In genomic region chr13:91955546-91956355, GRCh38 we compare ENCODE assay signal across 17 cellular contexts.
DNase-seq lines count a peak whose midpoint lies in the region; ATAC-seq and TF ChIP-seq lines count a peak whose summit lies in the region.
"Had no signal": no experiment of that assay in that cellular context is flagged by ENCODE, and none has a peak within 500 bp of the region (broad histone marks: within the 10 kb centered on the region; RNA-seq: fewer than 3 reads in every experiment).

No MANE protein-coding gene starts in this region.

- no peaks in the 10 kb centered on the region for H3K4me1 ChIP-seq in naive thymus-derived CD4-positive, alpha-beta T cell (ENCODE audit: control insufficient read depth in 2 of 2, insufficient read depth in 2 of 2, low read length in 2 of 2)

- intact Hi-C loops in naive thymus-derived CD4-positive, alpha-beta T cell (cut with micrococcal nuclease), result no loop called here

- TF ChIP-seq CTCF in C4-2B (conservative IDR thresholded peaks at IDR 0.05) (0 out of 2 replicates have a peak, but pooled peaks have one; percentile 4), epithelial cell of proximal tubule (conservative IDR thresholded peaks at IDR 0.05; ENCODE audit: low read depth, low read length) (peak; percentile 13)

- peak; percentile 20 for ATAC-seq in naive thymus-derived CD4-positive, alpha-beta T cell
- no peak for ATAC-seq in activated naive CD4-positive, alpha-beta T cell treated with anti-CD3 and anti-CD28 coated beads, Interleukin-2, amount 50 U/mL, for 72 hours
- no peak for ATAC-seq in GM18519 (IDR thresholded peaks at IDR 0.05; ENCODE audit: low FRiP score, unreplicated experiment)

- no peaks in the 10 kb centered on the region for H3K36me3 ChIP-seq in naive thymus-derived CD4-positive, alpha-beta T cell (ENCODE audit: control insufficient read depth in 2 of 3, insufficient read depth in 3 of 3, low read length in 3 of 3)

- H3K9me3 Mint-ChIP-seq in naive thymus-derived CD4-positive, alpha-beta T cell, result peaks cover 0 to 14% (median 3%) of the 10 kb centered on the region in 11 donors
- peaks cover 6 to 11% of the 10 kb centered on the region in 2 donors for H3K9me3 Mint-ChIP-seq in activated naive CD4-positive, alpha-beta T cell treated with anti-CD3 and anti-CD28 coated beads, Interleukin-2, amount 50 U/mL, for 72 hours

- no peak overlapping the region for H3K4me3 ChIP-seq in epithelial cell of proximal tubule (ENCODE audit: low read depth, low read length)
- H3K4me3 ChIP-seq in naive thymus-derived CD4-positive, alpha-beta T cell (ENCODE audit: low read length), result no peak overlapping the region
- H3K4me3 ChIP-seq: GM23248 had no signal

- no peak overlapping the region for H3K27ac Mint-ChIP-seq in naive thymus-derived CD4-positive, alpha-beta T cell
- no peak overlapping the region for H3K27ac Mint-ChIP-seq in activated naive CD4-positive, alpha-beta T cell treated with anti-CD3 and anti-CD28 coated beads, Interleukin-2, amount 50 U/mL, for 72 hours

- no peaks in the 10 kb centered on the region for H3K27me3 Mint-ChIP-seq in naive thymus-derived CD4-positive, alpha-beta T cell

- no peaks in the 10 kb centered on the region for H3K4me1 Mint-ChIP-seq in naive thymus-derived CD4-positive, alpha-beta T cell

- CTCF ChIA-PET in naive thymus-derived CD4-positive, alpha-beta T cell (lab: Charles Lee), result no interaction called here

- POLR2A ChIA-PET in naive thymus-derived CD4-positive, alpha-beta T cell (lab: Charles Lee), result no interaction called here

- DNase-seq in NCI-H69 (lab: John Stamatoyannopoulos, UW) (peak; percentile 11), epithelial cell of proximal tubule (ENCODE audit: low read depth) (no peak), NCI-H774 (lab: John Stamatoyannopoulos, UW) (no peak)
- no peak for DNase-seq in naive thymus-derived CD4-positive, alpha-beta T cell
- DNase-seq in activated naive CD4-positive, alpha-beta T cell treated with anti-CD3 and anti-CD28 coated beads, Interleukin-2, amount 50 U/mL, for 72 hours (ENCODE audit: low spot score in 2 of 2), result no peak
- DNase-seq: C1 segment of cervical spinal cord, DMS79, GM23248, KBM-7, NCI-H1105, NCI-H2081, NCI-H2171 treated with DMSO at 0.1 percent for 48 hours, NCI-H446 treated with DMSO at 0.1 percent for 48 hours, NCI-H82, SIG-M5 had no signal

- no peaks in the 10 kb centered on the region for H3K36me3 Mint-ChIP-seq in naive thymus-derived CD4-positive, alpha-beta T cell
- no peaks in the 10 kb centered on the region for H3K36me3 Mint-ChIP-seq in activated naive CD4-positive, alpha-beta T cell treated with anti-CD3 and anti-CD28 coated beads, Interleukin-2, amount 50 U/mL, for 72 hours

- no peak overlapping the region for H3K4me3 Mint-ChIP-seq in naive thymus-derived CD4-positive, alpha-beta T cell

- H3K9me3 ChIP-seq in naive thymus-derived CD4-positive, alpha-beta T cell (ENCODE audit: control insufficient read depth in 2 of 3, low read length in 3 of 3), result no peaks in the 10 kb centered on the region

- peak overlapping the region; percentile 15; the same call in 1 of the 2 replicates for H3K27ac ChIP-seq in C4-2B
- no peak overlapping the region for H3K27ac ChIP-seq in naive thymus-derived CD4-positive, alpha-beta T cell (ENCODE audit: low read depth, low read length)
- H3K27ac ChIP-seq: GM23248 had no signal

- no peaks in the 10 kb centered on the region for H3K27me3 ChIP-seq in naive thymus-derived CD4-positive, alpha-beta T cell (ENCODE audit: control insufficient read depth in 2 of 2, insufficient read depth in 2 of 2, low read length in 2 of 2)
